ENCODE assay signal across 6 cellular contexts in genomic region chr9:88685966-88686365, GRCh38.
"Had no signal": no experiment of that assay in that cellular context is flagged by ENCODE, and none has a peak within 500 bp of the region (broad histone marks: within the 10 kb centered on the region; RNA-seq: fewer than 3 reads in every experiment).

No MANE protein-coding gene starts in this region.

- ATAC-seq: GM23338, K562 had no signal

- DNase-seq: H9, HCEC 1CT, HFFc6, IMR-90 had no signal
